In genomic region chr1:151002006-151002405, GRCh38 we compare ENCODE assay signal across 23 cellular contexts. TPM values are rescaled to one million over a fixed set of nuclear protein-coding genes. Genes with fewer than 3 reads are reported as not detected.
DNase-seq lines count a peak whose midpoint lies in the region; ATAC-seq and TF ChIP-seq lines count a peak whose summit lies in the region.
"Had no signal": no experiment of that assay in that cellular context is flagged by ENCODE, and none has a peak within 500 bp of the region (broad histone marks: within the 10 kb centered on the region; RNA-seq: fewer than 3 reads in every experiment).

No MANE protein-coding gene starts in this region.

- no peaks in the 10 kb centered on the region for H3K9me3 Mint-ChIP-seq in activated naive CD4-positive, alpha-beta T cell treated with anti-CD3 and anti-CD28 coated beads for 36 hours
- no peaks in the 10 kb centered on the region for H3K9me3 Mint-ChIP-seq in CD8-positive, alpha-beta T cell
- H3K9me3 Mint-ChIP-seq: activated naive CD8-positive, alpha-beta T cell treated with anti-CD3 and anti-CD28 coated beads for 36 hours; brain; stimulated activated memory B cell treated with anti-CD40 and anti-IgM and Interleukin-4, amounts not matched to agents 10 μg/mL and 1 μg/mL and 100 μg/mL, for 72 hours had no signal

- peaks cover 22% of the 10 kb centered on the region for H3K36me3 ChIP-seq in CD8-positive, alpha-beta T cell (ENCODE audit: insufficient read depth, low read length)
- H3K36me3 ChIP-seq in parathyroid adenoma (ENCODE audit: control insufficient read depth, insufficient read depth, low read length) = no peaks in the 10 kb centered on the region

- no peak overlapping the region for H3K9ac ChIP-seq in parathyroid adenoma

- H3K79me2 ChIP-seq in parathyroid adenoma = peaks cover 5% of the 10 kb centered on the region

- no peak for DNase-seq in activated naive CD4-positive, alpha-beta T cell treated with anti-CD3 and anti-CD28 coated beads for 36 hours
- DNase-seq in activated naive CD4-positive, alpha-beta T cell (lab: John Stamatoyannopoulos, UW) = no peak
- no peak for DNase-seq in CD8-positive, alpha-beta T cell
- DNase-seq in T-helper 17 cell (no peak), DMS 273 (lab: John Stamatoyannopoulos, UW; ENCODE audit: unreplicated experiment) (no peak), AG08395 (ENCODE audit: low spot score) (no peak)
- DNase-seq: activated CD4-positive, alpha-beta T cell treated with anti-CD3 and anti-CD28 coated beads for 1 hour; activated naive CD8-positive, alpha-beta T cell treated with anti-CD3 and anti-CD28 coated beads for 36 hours; gastrocnemius medialis; NCI-H1092; NCI-H2029 treated with DMSO at 0.1 percent for 48 hours; NCI-H510A; retina; SHP77; T-helper 9 cell; transverse colon had no signal

- no peak overlapping the region for H3K4me3 Mint-ChIP-seq in activated naive CD4-positive, alpha-beta T cell treated with anti-CD3 and anti-CD28 coated beads for 36 hours
- peak overlapping the region; percentile 19 for H3K4me3 Mint-ChIP-seq in CD8-positive, alpha-beta T cell
- H3K4me3 Mint-ChIP-seq in T-helper 17 cell = no peak overlapping the region
- H3K4me3 Mint-ChIP-seq: activated naive CD8-positive, alpha-beta T cell treated with anti-CD3 and anti-CD28 coated beads for 36 hours; stimulated activated memory B cell treated with anti-CD40 and anti-IgM and Interleukin-4, amounts not matched to agents 10 μg/mL and 1 μg/mL and 100 μg/mL, for 72 hours had no signal

- CTCF ChIA-PET in activated naive CD4-positive, alpha-beta T cell treated with anti-CD3 and anti-CD28 coated beads for 36 hours (lab: Charles Lee) = interaction anchor here (1.1 to 10.8 kb wide), 3 partner anchors 12 to 23 kb away, joined by 3 to 171 read pairs (median 3); partner anchors contain the start of genes ANXA9 and CERS2
- CTCF ChIA-PET in CD8-positive, alpha-beta T cell (lab: Charles Lee) = interaction anchor here (0.8 to 16.2 kb wide), 6 partner anchors 20 to 155 kb away, joined by 3 to 283 read pairs (median 5); partner anchors contain the start of genes ANXA9, C1orf56, CERS2 and TNFAIP8L2

- peak overlapping the region; percentile 4 for H3K4me3 ChIP-seq in CD8-positive, alpha-beta T cell (ENCODE audit: low read depth, low read length)
- no peak overlapping the region for H3K4me3 ChIP-seq in parathyroid adenoma (ENCODE audit: low read depth, low read length)
- H3K4me3 ChIP-seq: gastrocnemius medialis, HAP-1, transverse colon had no signal

- H3K36me3 Mint-ChIP-seq in activated naive CD4-positive, alpha-beta T cell treated with anti-CD3 and anti-CD28 coated beads for 36 hours (ENCODE audit: low read depth) = peaks cover 9% of the 10 kb centered on the region
- peaks cover 34% of the 10 kb centered on the region for H3K36me3 Mint-ChIP-seq in CD8-positive, alpha-beta T cell
- peaks cover 8% of the 10 kb centered on the region for H3K36me3 Mint-ChIP-seq in T-helper 17 cell (ENCODE audit: low read depth)

- no peaks in the 10 kb centered on the region for H3K27me3 ChIP-seq in CD8-positive, alpha-beta T cell (ENCODE audit: insufficient read depth, low read length)
- H3K27me3 ChIP-seq in parathyroid adenoma (ENCODE audit: control insufficient read depth, insufficient read depth, low read length) = no peaks in the 10 kb centered on the region
- H3K27me3 ChIP-seq: gastrocnemius medialis, transverse colon had no signal

- POLR2A ChIA-PET in CD8-positive, alpha-beta T cell (lab: Charles Lee) = interaction anchor here (1.3 kb wide), 1 partner anchor 48 kb away, joined by 5 read pairs; no protein-coding TSS in a partner anchor

- intact Hi-C loops in activated naive CD4-positive, alpha-beta T cell treated with anti-CD3 and anti-CD28 coated beads for 36 hours (cut with micrococcal nuclease) = loop anchor here (2.0 to 10.0 kb wide), 3 partner anchors 157 to 637 kb away; partner anchors contain the start of genes ENSA and RPRD2
- intact Hi-C loops in CD8-positive, alpha-beta T cell (cut with DNase I, micrococcal nuclease) = loop anchor here in 1 of 2 experiments (10.0 kb wide), 1 partner anchor 307 kb away; the partner anchor contains the start of gene GOLPH3L

- peaks cover 40% of the 10 kb centered on the region for H3K4me1 ChIP-seq in CD8-positive, alpha-beta T cell (ENCODE audit: insufficient read depth, low read length)
- peaks cover 2% of the 10 kb centered on the region for H3K4me1 ChIP-seq in parathyroid adenoma

- no peaks in the 10 kb centered on the region for H3K9me3 ChIP-seq in CD8-positive, alpha-beta T cell (ENCODE audit: low read length)
- H3K9me3 ChIP-seq in T-helper 17 cell (ENCODE audit: control insufficient read depth, low read length, poor library complexity, severe bottlenecking) = no peaks in the 10 kb centered on the region
- no peaks in the 10 kb centered on the region for H3K9me3 ChIP-seq in parathyroid adenoma (ENCODE audit: control insufficient read depth, low read length)
- H3K9me3 ChIP-seq: gastrocnemius medialis, HAP-1, transverse colon had no signal

- no peak for ATAC-seq in CD8-positive, alpha-beta T cell
- ATAC-seq in T-helper 17 cell (no peak), HG02852 (IDR thresholded peaks at IDR 0.05; ENCODE audit: unreplicated experiment) (no peak)
- ATAC-seq: gastrocnemius medialis; stimulated activated memory B cell treated with anti-CD40 and anti-IgM and Interleukin-4, amounts not matched to agents 10 μg/mL and 1 μg/mL and 100 μg/mL, for 72 hours had no signal

- peak overlapping the region; percentile 56 for H3K27ac Mint-ChIP-seq in activated naive CD4-positive, alpha-beta T cell treated with anti-CD3 and anti-CD28 coated beads for 36 hours
- no peak overlapping the region for H3K27ac Mint-ChIP-seq in CD8-positive, alpha-beta T cell
- peak overlapping the region; percentile 99 for H3K27ac Mint-ChIP-seq in T-helper 17 cell
- H3K27ac Mint-ChIP-seq: stimulated activated memory B cell treated with anti-CD40 and anti-IgM and Interleukin-4, amounts not matched to agents 10 μg/mL and 1 μg/mL and 100 μg/mL, for 72 hours had no signal

- H3K27me3 Mint-ChIP-seq in activated naive CD4-positive, alpha-beta T cell treated with anti-CD3 and anti-CD28 coated beads for 36 hours (ENCODE audit: low read depth) = no peaks in the 10 kb centered on the region
- H3K27me3 Mint-ChIP-seq in CD8-positive, alpha-beta T cell (ENCODE audit: low read depth) = no peaks in the 10 kb centered on the region
- no peaks in the 10 kb centered on the region for H3K27me3 Mint-ChIP-seq in T-helper 17 cell
- H3K27me3 Mint-ChIP-seq: activated naive CD8-positive, alpha-beta T cell treated with anti-CD3 and anti-CD28 coated beads for 36 hours; brain; stimulated activated memory B cell treated with anti-CD40 and anti-IgM and Interleukin-4, amounts not matched to agents 10 μg/mL and 1 μg/mL and 100 μg/mL, for 72 hours had no signal

- H2AFZ ChIP-seq in parathyroid adenoma = no peak overlapping the region

- H3K27ac ChIP-seq in CD8-positive, alpha-beta T cell (ENCODE audit: low read depth, low read length) = no peak overlapping the region
- no peak overlapping the region for H3K27ac ChIP-seq in parathyroid adenoma
- H3K27ac ChIP-seq: transverse colon had no signal

- peak overlapping the region; percentile 13 for H3K4me2 ChIP-seq in parathyroid adenoma (ENCODE audit: low read length)

- peaks cover 57% of the 10 kb centered on the region for H3K4me1 Mint-ChIP-seq in activated naive CD4-positive, alpha-beta T cell treated with anti-CD3 and anti-CD28 coated beads for 36 hours (ENCODE audit: low read depth)
- peaks cover 55% of the 10 kb centered on the region for H3K4me1 Mint-ChIP-seq in CD8-positive, alpha-beta T cell (ENCODE audit: low read depth)
- H3K4me1 Mint-ChIP-seq in T-helper 17 cell = peaks cover 41% of the 10 kb centered on the region

- no peak for TF ChIP-seq CTCF in CD8-positive, alpha-beta T cell (IDR thresholded peaks at IDR 0.05)
- TF ChIP-seq CTCF in parathyroid adenoma (IDR thresholded peaks at IDR 0.05) = no peak

RNA-seq across cellular contexts. Expression of gene MINDY1, which starts 4.7 kb away (rescaled TPM):
- total RNA-seq in activated naive CD4-positive, alpha-beta T cell treated with anti-CD3 and anti-CD28 coated beads for 36 hours = 10 to 100 TPM; 14.6 to 15.1 TPM
- total RNA-seq in CD8-positive, alpha-beta T cell = 1 to 10 TPM; 2.2 to 2.4 TPM
- 10 to 100 TPM; 19.0 to 31.6 TPM for total RNA-seq in T-helper 17 cell

RNA-seq across cellular contexts. Expression of gene PRUNE1, which starts 6.2 kb away (rescaled TPM):
- 10 to 100 TPM; 13.3 to 15.9 TPM for total RNA-seq in activated naive CD4-positive, alpha-beta T cell treated with anti-CD3 and anti-CD28 coated beads for 36 hours
- total RNA-seq in CD8-positive, alpha-beta T cell = 1 to 10 TPM; 8.0 to 9.0 TPM
- 10 to 100 TPM; 15.8 to 30.0 TPM for total RNA-seq in T-helper 17 cell

RNA-seq across cellular contexts. Expression of gene ANXA9, which starts 19.9 kb away (rescaled TPM):
- total RNA-seq in activated naive CD4-positive, alpha-beta T cell treated with anti-CD3 and anti-CD28 coated beads for 36 hours = not detected
- under 1 TPM in 1 of 2 experiments, not detected in 1; 0.16 TPM for total RNA-seq in CD8-positive, alpha-beta T cell
- under 1 TPM in 1 of 2 donors, not detected in 1; 0.15 TPM for total RNA-seq in T-helper 17 cell
- total RNA-seq: activated naive CD8-positive, alpha-beta T cell treated with anti-CD3 and anti-CD28 coated beads for 36 hours; dermis blood vessel endothelial cell; gastrocnemius medialis had no signal

RNA-seq across cellular contexts. Expression of gene CERS2, which starts 27.4 kb away (rescaled TPM):
- total RNA-seq in activated naive CD4-positive, alpha-beta T cell treated with anti-CD3 and anti-CD28 coated beads for 36 hours = 100 to 1,000 TPM; 130 to 135 TPM
- 10 to 100 TPM; 74.5 to 75.5 TPM for total RNA-seq in CD8-positive, alpha-beta T cell
- total RNA-seq in T-helper 17 cell = 100 to 1,000 TPM; 108 to 142 TPM

RNA-seq across cellular contexts. Expression of gene BNIPL, which starts 34.4 kb away (rescaled TPM):
- total RNA-seq in activated naive CD4-positive, alpha-beta T cell treated with anti-CD3 and anti-CD28 coated beads for 36 hours = 1 to 10 TPM; 1.1 to 1.3 TPM
- under 1 TPM; 0.08 to 0.47 TPM for total RNA-seq in CD8-positive, alpha-beta T cell
- total RNA-seq in T-helper 17 cell = under 1 TPM; 0.42 to 0.57 TPM
- total RNA-seq: epithelial cell of proximal tubule had no signal

Comparison
In these comparisons a context has a peak if more than half of its experiments do, and no peak if none do; other contexts are left out.
1. RNA of gene MINDY1, which starts 4.7 kb away (total RNA-seq): 19.0 to 31.6 TPM in T-helper 17 cell and 14.6 to 15.1 TPM in activated naive CD4-positive, alpha-beta T cell treated with anti-CD3 and anti-CD28 coated beads for 36 hours; 2.2 to 2.4 TPM in CD8-positive, alpha-beta T cell; every median in the first group is over 4 times any median in the second.